ENCODE assay signal across 1 cellular context in genomic region chr17:36591434-36592315, GRCh38.
TF ChIP-seq lines count a peak whose summit lies in the region.

Gene DHRS11, plus strand, starts transcription at chr17:36591879. Its CDS starts 131 bp downstream, at chr17:36592010.

TF ChIP-seq in SK-N-SH, 30 proteins besides CTCF, POLR2A, EP300 and RAD21 (continued from another document):
- TF ChIP-seq RXRA (IDR thresholded peaks at IDR 0.05; ENCODE audit: borderline replicate concordance, low read depth) (no peak), MEF2A (IDR thresholded peaks at IDR 0.05; ENCODE audit: borderline replicate concordance, low read depth) (no peak), PBX3 (IDR thresholded peaks at IDR 0.05) (no peak; the same call in 1 of the 2 replicates), ZBTB33 (IDR thresholded peaks at IDR 0.05; ENCODE audit: borderline replicate concordance, low read depth) (no peak), REST (IDR thresholded peaks at IDR 0.05; ENCODE audit: low read depth, low read length) (no peak), YY1 (IDR thresholded peaks at IDR 0.05; ENCODE audit: low read depth) (no peak), FOSL2 (IDR thresholded peaks at IDR 0.05; ENCODE audit: borderline replicate concordance, low read depth) (no peak), NRF1 (IDR thresholded peaks at IDR 0.05; ENCODE audit: low read depth, low read length) (peak; percentile 59), SMC3 (IDR thresholded peaks at IDR 0.05; ENCODE audit: low read depth, low read length) (no peak), TCF12 (IDR thresholded peaks at IDR 0.05) (no peak), FOXM1 (IDR thresholded peaks at IDR 0.05; ENCODE audit: low read depth) (no peak), JUND (IDR thresholded peaks at IDR 0.05) (no peak), MXI1 (IDR thresholded peaks at IDR 0.05; ENCODE audit: low read depth, low read length) (peak; percentile 47; the same call in 1 of the 2 replicates), SIN3A (IDR thresholded peaks at IDR 0.05; ENCODE audit: borderline replicate concordance, low read depth, low read length) (no peak; the same call in 1 of the 2 replicates), GATA2 (CRISPR knock-in tag; IDR thresholded peaks at IDR 0.05) (no peak), ELF1 (IDR thresholded peaks at IDR 0.05) (no peak), POLR2AphosphoS5 (IDR thresholded peaks at IDR 0.05; ENCODE audit: low read depth, low read length) (peak; percentile 47; the same call in 1 of the 2 replicates), GABPA (IDR thresholded peaks at IDR 0.05; ENCODE audit: low read depth) (peak; percentile 54), CHD2 (IDR thresholded peaks at IDR 0.05; ENCODE audit: low read length, partially characterized antibody) (peak; percentile 35), TEAD4 (IDR thresholded peaks at IDR 0.05; ENCODE audit: borderline replicate concordance, insufficient read depth) (no peak)
